8 cellular contexts compared by ENCODE assay signal in genomic region chr11:60831143-60831500, GRCh38. TPM values are rescaled to one million over a fixed set of nuclear protein-coding genes. Genes with fewer than 3 reads are reported as not detected.
DNase-seq lines count a peak whose midpoint lies in the region; ATAC-seq and TF ChIP-seq lines count a peak whose summit lies in the region.

No MANE protein-coding gene starts in this region.

- intact Hi-C loops in left colon (cut with DNase I, micrococcal nuclease) = loop anchor here (5.0 kb wide), 2 partner anchors 56 to 66 kb away; no protein-coding TSS in a partner anchor

- TF ChIP-seq CTCF in GM12875 (IDR thresholded peaks at IDR 0.05; ENCODE audit: borderline replicate concordance, insufficient read depth, low read depth, low read length) = peak; percentile 91

- DNase-seq in NCI-H446 (lab: John Stamatoyannopoulos, UW) = peak; percentile 69 to 88
- DNase-seq in activated CD4-positive, alpha-beta T cell treated with anti-CD3 and anti-CD28 coated beads for 1 hour = peak; percentile 71
- peak; percentile 71 for DNase-seq in central memory CD4-positive, alpha-beta T cell
- peak; percentile 65 to 91 for DNase-seq in left colon
- peak; percentile 82 for DNase-seq in stimulated activated CD4-positive, alpha-beta T cell treated with anti-CD3 and anti-CD28 coated beads, Interleukin-4, amount 100 ng/mL, for 1 hour

- peak; percentile 71 for ATAC-seq in HG03135 (IDR thresholded peaks at IDR 0.05; ENCODE audit: unreplicated experiment)
- ATAC-seq in left colon = peak; percentile 91
- no peak for ATAC-seq in GM21390 (IDR thresholded peaks at IDR 0.05; ENCODE audit: unreplicated experiment)

- H3K4me3 ChIP-seq in GM12875 (ENCODE audit: low read depth, low read length) = no peak overlapping the region

RNA-seq across cellular contexts. Expression of gene CCDC86, which starts 10.8 kb away (rescaled TPM):
- 10 to 100 TPM in 1 of 2 donors, 1 to 10 TPM in 1; 7.3 to 14.4 TPM for total RNA-seq in left colon

RNA-seq across cellular contexts. Expression of gene PTGDR2, which starts 24.6 kb away (rescaled TPM):
- 1 to 10 TPM; 4.6 to 6.4 TPM for total RNA-seq in left colon

RNA-seq across cellular contexts. Expression of gene ZP1, which starts 36.2 kb away (rescaled TPM):
- total RNA-seq in left colon = under 1 TPM in 1 of 2 donors, not detected in 1; 0.17 TPM

RNA-seq across cellular contexts. Expression of gene MS4A10, which starts 46.0 kb away (rescaled TPM):
- total RNA-seq in left colon = 1 to 10 TPM in 1 of 2 donors, under 1 TPM in 1; 0.12 to 1.1 TPM
